ENCODE assay signal across 13 cellular contexts in the genomic region with DNA sequence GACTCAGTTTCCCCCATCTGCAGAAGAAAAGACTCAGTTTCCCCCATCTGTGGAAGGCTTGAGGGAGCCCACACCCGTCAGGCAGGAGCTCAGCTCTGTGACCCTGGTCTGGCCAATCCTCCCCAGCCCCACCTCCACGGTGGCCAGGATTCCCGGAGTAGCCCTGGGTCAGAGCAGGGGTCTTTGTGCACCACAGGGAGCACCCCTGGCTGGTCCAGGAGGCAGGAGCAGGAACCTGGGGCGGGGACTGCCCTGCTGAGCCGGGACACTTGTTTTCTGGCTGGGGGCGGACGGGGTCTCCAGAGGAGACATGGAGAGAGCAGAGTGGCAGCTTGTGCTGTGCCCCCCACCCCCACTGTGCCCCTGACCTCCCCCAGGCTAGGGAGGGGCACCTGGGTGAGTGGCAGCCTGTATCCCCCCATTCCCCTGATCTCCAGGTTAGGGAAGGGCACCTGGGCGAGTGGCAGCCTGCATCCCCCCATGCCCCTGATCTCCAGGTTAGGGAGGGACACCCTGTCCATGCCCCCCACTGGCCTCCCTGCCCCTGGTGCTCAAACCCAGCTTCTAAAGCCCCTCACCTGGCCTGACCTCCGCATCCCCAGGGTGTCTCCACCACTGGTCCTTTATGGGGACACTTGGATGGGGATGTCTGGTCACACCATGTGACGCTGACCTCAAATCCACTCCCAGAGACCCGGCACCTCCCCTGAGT. TPM values are rescaled to one million over a fixed set of nuclear protein-coding genes. Genes with fewer than 3 reads are reported as not detected.
DNase-seq lines count a peak whose midpoint lies in the region; ATAC-seq, FAIRE-seq and TF ChIP-seq lines count a peak whose summit lies in the region.
"Had no signal": no experiment of that assay in that cellular context is flagged by ENCODE, and none has a peak within 500 bp of the region (broad histone marks: within the 10 kb centered on the region; RNA-seq: fewer than 3 reads in every experiment).

No MANE protein-coding gene starts in this region.

- H3K36me3 ChIP-seq in CD4-positive, alpha-beta memory T cell (ENCODE audit: insufficient read depth, low read length) = no peaks in the 10 kb centered on the region
- no peaks in the 10 kb centered on the region for H3K36me3 ChIP-seq in WERI-Rb-1
- H3K36me3 ChIP-seq: prostate gland had no signal

- H3K27me3 Mint-ChIP-seq in CD4-positive, alpha-beta memory T cell = peaks cover 3 to 7% of the 10 kb centered on the region in 2 donors
- peaks cover 10% of the 10 kb centered on the region for H3K27me3 Mint-ChIP-seq in HFFc6 (ENCODE audit: insufficient read depth)
- no peaks in the 10 kb centered on the region for H3K27me3 Mint-ChIP-seq in chondrocyte (ENCODE audit: low read depth)
- H3K27me3 Mint-ChIP-seq: T-helper 17 cell had no signal

- POLR2A ChIA-PET in CD4-positive, alpha-beta memory T cell (lab: Charles Lee; ENCODE audit: partially characterized antibody) = interaction anchor here (1.4 to 2.7 kb wide), 4 partner anchors 33 to 226 kb away, joined by 3 to 11 read pairs (median 5); a partner anchor contains a TSS

- FAIRE-seq in RCC 7860 (lab: Jason Lieb, UNC) = no peak
- FAIRE-seq: endometrium had no signal

- intact Hi-C loops in CD4-positive, alpha-beta memory T cell (cut with micrococcal nuclease) = loop anchor here (1.0 kb wide), 3 partner anchors 36 to 227 kb away; no protein-coding TSS in a partner anchor

- peaks cover 9% of the 10 kb centered on the region for H3K4me1 ChIP-seq in CD4-positive, alpha-beta memory T cell (ENCODE audit: insufficient read depth, low read length)
- H3K4me1 ChIP-seq: prostate gland had no signal

- H3K4me3 Mint-ChIP-seq in CD4-positive, alpha-beta memory T cell = no peak overlapping the region
- H3K4me3 Mint-ChIP-seq in HFFc6 = no peak overlapping the region
- no peak overlapping the region for H3K4me3 Mint-ChIP-seq in chondrocyte (ENCODE audit: unreplicated experiment)
- no peak overlapping the region for H3K4me3 Mint-ChIP-seq in stimulated activated effector memory CD8-positive, alpha-beta T cell treated with anti-CD3 and anti-CD28 coated beads, Interleukin-12 subunit alpha, Interleukin-12 subunit beta, amount 100 ng/mL, for 72 hours

- H3K4me3 ChIP-seq in CD4-positive, alpha-beta memory T cell (ENCODE audit: low read length in 2 of 2) = no peak overlapping the region
- no peak overlapping the region for H3K4me3 ChIP-seq in WERI-Rb-1 (ENCODE audit: low read depth, low read length)
- H3K4me3 ChIP-seq: GM12878, prostate gland had no signal

- H3K4me1 Mint-ChIP-seq in CD4-positive, alpha-beta memory T cell = peaks cover 3 to 17% (median 11%) of the 10 kb centered on the region in 4 donors
- no peaks in the 10 kb centered on the region for H3K4me1 Mint-ChIP-seq in HFFc6 (ENCODE audit: low read depth)
- peaks cover 3% of the 10 kb centered on the region for H3K4me1 Mint-ChIP-seq in chondrocyte (ENCODE audit: low read depth)
- H3K4me1 Mint-ChIP-seq in stimulated activated effector memory CD8-positive, alpha-beta T cell treated with anti-CD3 and anti-CD28 coated beads, Interleukin-12 subunit alpha, Interleukin-12 subunit beta, amount 100 ng/mL, for 72 hours = peaks cover 17% of the 10 kb centered on the region

- peak overlapping the region in 4 of 7 donors; percentile 2 to 68 (median 34) for H3K27ac Mint-ChIP-seq in CD4-positive, alpha-beta memory T cell
- H3K27ac Mint-ChIP-seq in HFFc6 (no peak overlapping the region), chondrocyte (ENCODE audit: unreplicated experiment) (no peak overlapping the region)
- peak overlapping the region; percentile 23 for H3K27ac Mint-ChIP-seq in stimulated activated effector memory CD8-positive, alpha-beta T cell treated with anti-CD3 and anti-CD28 coated beads, Interleukin-12 subunit alpha, Interleukin-12 subunit beta, amount 100 ng/mL, for 72 hours

- DNase-seq in CD4-positive, alpha-beta memory T cell = no peak
- DNase-seq in HFFc6 (no peak), chondrocyte (ENCODE audit: low spot score) (no peak), RCC 7860 (ENCODE audit: low spot score) (no peak), WERI-Rb-1 (no peak), retina (no peak)
- no peak for DNase-seq in stimulated activated effector memory CD8-positive, alpha-beta T cell treated with anti-CD3 and anti-CD28 coated beads, Interleukin-12 subunit alpha, Interleukin-12 subunit beta, amount 100 ng/mL, for 72 hours (ENCODE audit: low spot score in 2 of 2)
- DNase-seq: NCI-H774 had no signal

- H3K27me3 ChIP-seq in CD4-positive, alpha-beta memory T cell (ENCODE audit: insufficient read depth, low read length) = no peaks in the 10 kb centered on the region
- H3K27me3 ChIP-seq in WERI-Rb-1 (ENCODE audit: insufficient read depth, low read depth, severe bottlenecking) = no peaks in the 10 kb centered on the region

- no peak for ATAC-seq in stimulated activated effector memory CD8-positive, alpha-beta T cell treated with anti-CD3 and anti-CD28 coated beads, Interleukin-12 subunit alpha, Interleukin-12 subunit beta, amount 100 ng/mL, for 72 hours

- no peak overlapping the region for H3K27ac ChIP-seq in CD4-positive, alpha-beta memory T cell (ENCODE audit: low read depth, low read length)
- H3K27ac ChIP-seq in WERI-Rb-1 = no peak overlapping the region
- H3K27ac ChIP-seq: prostate gland had no signal

- H3K9me3 ChIP-seq in CD4-positive, alpha-beta memory T cell (ENCODE audit: control insufficient read depth in 1 of 2, low read length in 2 of 2) = no peaks in the 10 kb centered on the region
- H3K9me3 ChIP-seq in WERI-Rb-1 (ENCODE audit: severe bottlenecking) = peaks cover 10% of the 10 kb centered on the region
- H3K9me3 ChIP-seq: prostate gland had no signal

- peaks cover 0 to 19% (median 13%) of the 10 kb centered on the region in 8 donors for H3K9me3 Mint-ChIP-seq in CD4-positive, alpha-beta memory T cell
- H3K9me3 Mint-ChIP-seq in HFFc6 (peaks cover 14% of the 10 kb centered on the region), chondrocyte (ENCODE audit: low read depth) (peaks cover 11% of the 10 kb centered on the region)
- H3K9me3 Mint-ChIP-seq in stimulated activated effector memory CD8-positive, alpha-beta T cell treated with anti-CD3 and anti-CD28 coated beads, Interleukin-12 subunit alpha, Interleukin-12 subunit beta, amount 100 ng/mL, for 72 hours = peaks cover 5% of the 10 kb centered on the region

- CTCF ChIA-PET in CD4-positive, alpha-beta memory T cell (lab: Charles Lee; ENCODE audit: partially characterized antibody) = interaction anchor here (0.9 to 4.5 kb wide), 15 partner anchors 10 to 231 kb away, joined by 3 to 31 read pairs (median 4); no protein-coding TSS in a partner anchor

- no peaks in the 10 kb centered on the region for H3K36me3 Mint-ChIP-seq in CD4-positive, alpha-beta memory T cell
- H3K36me3 Mint-ChIP-seq in HFFc6 (ENCODE audit: low read depth) (0 out of 2 replicates have a peak, but pooled peaks cover 11% of the 10 kb centered on the region), chondrocyte (ENCODE audit: low read depth) (peaks cover 3% of the 10 kb centered on the region)
- H3K36me3 Mint-ChIP-seq in stimulated activated effector memory CD8-positive, alpha-beta T cell treated with anti-CD3 and anti-CD28 coated beads, Interleukin-12 subunit alpha, Interleukin-12 subunit beta, amount 100 ng/mL, for 72 hours = no peaks in the 10 kb centered on the region

- TF ChIP-seq CTCF in HFFc6 (IDR thresholded peaks at IDR 0.05) = peak; percentile 22; the same call in 1 of the 2 replicates
- peak; percentile 46 for TF ChIP-seq CTCF in chondrocyte (IDR thresholded peaks at IDR 0.05)
- TF ChIP-seq CTCF in WERI-Rb-1 (IDR thresholded peaks at IDR 0.05; ENCODE audit: low read depth, low read length) = no peak

RNA-seq across cellular contexts. Expression of a gene that starts 18.8 kb away (rescaled TPM):
- total RNA-seq in CD4-positive, alpha-beta memory T cell = not detected
- polyA plus RNA-seq in CD4-positive, alpha-beta memory T cell = not detected
- total RNA-seq in HFFc6 (2021; fragmentation: NEBNext Ultra II Directional; extraction: Animal tissue kit (Norgen Biotek cat#: 25700)) = not detected
- 0.17 to 0.23 TPM in 2 of 3 replicates, not detected in the other for total RNA-seq in chondrocyte
- total RNA-seq: fibroblast of villous mesenchyme, GM12878, T-helper 17 cell had no signal

RNA-seq across cellular contexts. Expression of a gene that starts 33.2 kb away (rescaled TPM):
- 10 to 100 TPM; 58.8 to 62.3 TPM for total RNA-seq in CD4-positive, alpha-beta memory T cell
- polyA plus RNA-seq in CD4-positive, alpha-beta memory T cell = 10 to 100 TPM; 48.1 to 49.7 TPM
- total RNA-seq in HFFc6 (2021; fragmentation: NEBNext Ultra II Directional; extraction: Animal tissue kit (Norgen Biotek cat#: 25700)) = 10 to 100 TPM; 14.8 to 18.8 (median 17.4) TPM
- total RNA-seq in chondrocyte = 12.0 to 18.2 TPM (median 16.8 TPM) in 3 replicates

Comparison
In these comparisons a context has a peak if more than half of its experiments do, and no peak if none do; other contexts are left out.
1. H3K27ac Mint-ChIP-seq: peak in CD4-positive, alpha-beta memory T cell (4 of 7) and stimulated activated effector memory CD8-positive, alpha-beta T cell treated with anti-CD3 and anti-CD28 coated beads, Interleukin-12 subunit alpha, Interleukin-12 subunit beta, amount 100 ng/mL, for 72 hours (single experiment); none in HFFc6 (single experiment) and chondrocyte (single experiment).